Comparison of ENCODE assay signal across 17 cellular contexts in the genomic region with DNA sequence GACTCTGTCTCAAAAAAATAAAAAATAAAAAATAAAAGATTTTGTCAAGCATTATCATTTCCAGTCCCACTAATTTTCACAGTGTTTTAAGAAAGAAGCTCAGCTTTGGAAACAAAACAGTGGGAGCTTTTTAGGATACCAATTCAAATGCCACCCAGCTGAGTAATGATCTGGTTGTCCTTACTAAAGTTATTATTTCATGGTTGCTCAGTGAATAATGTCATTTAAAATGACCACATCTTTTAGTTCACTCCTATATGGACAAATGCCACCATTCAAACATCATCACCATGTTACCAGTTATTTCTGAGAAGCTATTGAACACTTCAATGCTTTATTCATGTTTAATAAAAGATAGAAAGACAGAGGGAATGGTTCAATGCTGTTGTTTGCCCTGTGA.
DNase-seq lines count a peak whose midpoint lies in the region; ATAC-seq and TF ChIP-seq lines count a peak whose summit lies in the region.
"Had no signal": no experiment of that assay in that cellular context is flagged by ENCODE, and none has a peak within 500 bp of the region (broad histone marks: within the 10 kb centered on the region; RNA-seq: fewer than 3 reads in every experiment).

No MANE protein-coding gene starts in this region.

- no peak overlapping the region for H3K9ac ChIP-seq in mesenchymal stem cell (ENCODE audit: low read length)
- H3K9ac ChIP-seq: BLaER1 treated with 17β-estradiol and CSF1 and Interleukin-3, amounts not matched to agents 10 nM and 100 nM had no signal

- H2BK5ac ChIP-seq in mesenchymal stem cell (ENCODE audit: low read depth, low read length, poor library complexity, severe bottlenecking), result no peak overlapping the region

- H3K18ac ChIP-seq in mesenchymal stem cell (ENCODE audit: low read depth in 1 of 2, low read length in 2 of 2), result no peak overlapping the region

- H4K8ac ChIP-seq in mesenchymal stem cell (ENCODE audit: low read length), result no peak overlapping the region

- no peak overlapping the region for H3K4me3 ChIP-seq in upper lobe of right lung
- H3K4me3 ChIP-seq in heart right ventricle, result no peak overlapping the region
- no peak overlapping the region for H3K4me3 ChIP-seq in mesenchymal stem cell (ENCODE audit: insufficient read depth in 1 of 2, low read depth in 1 of 2, low read length in 2 of 2)
- H3K4me3 ChIP-seq: A549; BLaER1 treated with 17β-estradiol and CSF1 and Interleukin-3, amounts not matched to agents 10 nM and 100 nM; K562 had no signal

- H3K4me2 ChIP-seq in mesenchymal stem cell (ENCODE audit: low read length, poor library complexity, severe bottlenecking), result no peak overlapping the region
- H3K4me2 ChIP-seq: A549; BLaER1 treated with 17β-estradiol and CSF1 and Interleukin-3, amounts not matched to agents 10 nM and 100 nM had no signal

- no peak overlapping the region for H4K91ac ChIP-seq in mesenchymal stem cell (ENCODE audit: low read length)

- H3K27me3 ChIP-seq in upper lobe of right lung, result no peaks in the 10 kb centered on the region
- no peaks in the 10 kb centered on the region for H3K27me3 ChIP-seq in heart right ventricle
- H3K27me3 ChIP-seq in mesenchymal stem cell (ENCODE audit: control insufficient read depth in 1 of 2, insufficient read depth in 1 of 2, low read length in 2 of 2), result no peaks in the 10 kb centered on the region
- H3K27me3 ChIP-seq: BLaER1 treated with 17β-estradiol and CSF1 and Interleukin-3, amounts not matched to agents 10 nM and 100 nM had no signal

- intact Hi-C loops in upper lobe of right lung (cut with DNase I), result no loop called here
- intact Hi-C loops in heart right ventricle (cut with DNase I), result no loop called here

- DNase-seq in EL (peak; percentile 2), LHCN-M2 (ENCODE audit: low read depth) (peak; percentile 12), amniotic stem cell (lab: John Stamatoyannopoulos, UW) (peak; percentile 1), stromal cell of bone marrow (ENCODE audit: low read depth) (peak; percentile 29), upper lobe of right lung (no peak), heart right ventricle (no peak), mesenchymal stem cell (no peak)
- DNase-seq: Calu3; CD4-positive, CD25-positive, alpha-beta regulatory T cell; DMS 273 treated with DMSO at 0.1 percent for 48 hours; HCEC 1CT; Kasumi-1 had no signal

- no peak for ATAC-seq in upper lobe of right lung
- no peak for ATAC-seq in heart right ventricle
- no peak for ATAC-seq in GM19328 (IDR thresholded peaks at IDR 0.05; ENCODE audit: unreplicated experiment)
- ATAC-seq: A549, K562 had no signal

- no peak for TF ChIP-seq CTCF in upper lobe of right lung (IDR thresholded peaks at IDR 0.05)
- TF ChIP-seq CTCF in heart right ventricle (IDR thresholded peaks at IDR 0.05), result no peak

- H3K23ac ChIP-seq in mesenchymal stem cell (ENCODE audit: low read length in 2 of 2), result no peak overlapping the region

- H3K4me1 ChIP-seq in upper lobe of right lung (no peaks in the 10 kb centered on the region), heart right ventricle (no peaks in the 10 kb centered on the region), mesenchymal stem cell (ENCODE audit: control insufficient read depth, insufficient read depth, low read depth, low read length) (no peaks in the 10 kb centered on the region)
- H3K4me1 ChIP-seq: A549; BLaER1 treated with 17β-estradiol and CSF1 and Interleukin-3, amounts not matched to agents 10 nM and 100 nM had no signal

- no peak overlapping the region for H2BK120ac ChIP-seq in mesenchymal stem cell (ENCODE audit: low read depth, low read length)

- no peak overlapping the region for H3K4ac ChIP-seq in mesenchymal stem cell (ENCODE audit: low read depth in 1 of 2, low read length in 2 of 2)

- H3K36me3 ChIP-seq in upper lobe of right lung, result no peaks in the 10 kb centered on the region
- no peaks in the 10 kb centered on the region for H3K36me3 ChIP-seq in heart right ventricle
- no peaks in the 10 kb centered on the region for H3K36me3 ChIP-seq in mesenchymal stem cell (ENCODE audit: control insufficient read depth in 1 of 2, insufficient read depth in 2 of 2, low read depth in 1 of 2, low read length in 2 of 2)
- H3K36me3 ChIP-seq: BLaER1 treated with 17β-estradiol and CSF1 and Interleukin-3, amounts not matched to agents 10 nM and 100 nM had no signal

- H2BK15ac ChIP-seq in mesenchymal stem cell (ENCODE audit: low read depth, poor library complexity, severe bottlenecking), result no peak overlapping the region

- H2BK12ac ChIP-seq in mesenchymal stem cell (ENCODE audit: low read length in 2 of 2), result no peak overlapping the region

- H2AFZ ChIP-seq in mesenchymal stem cell (ENCODE audit: low read depth, low read length), result no peak overlapping the region

- no peaks in the 10 kb centered on the region for H3K79me1 ChIP-seq in mesenchymal stem cell (replicated peaks; ENCODE audit: low read length, poor library complexity, severe bottlenecking)

- no peak overlapping the region for H3K27ac ChIP-seq in upper lobe of right lung
- no peak overlapping the region for H3K27ac ChIP-seq in heart right ventricle
- no peak overlapping the region for H3K27ac ChIP-seq in mesenchymal stem cell (ENCODE audit: low read length, poor library complexity, severe bottlenecking)
- H3K27ac ChIP-seq: A549; BLaER1 treated with 17β-estradiol and CSF1 and Interleukin-3, amounts not matched to agents 10 nM and 100 nM; HL-60 had no signal

- H2AK5ac ChIP-seq in mesenchymal stem cell (ENCODE audit: low read length, severe bottlenecking), result no peak overlapping the region

- H3K14ac ChIP-seq in mesenchymal stem cell (ENCODE audit: low read length in 2 of 2), result no peak overlapping the region

- H3K9me3 ChIP-seq in upper lobe of right lung, result no peaks in the 10 kb centered on the region
- peaks cover 0 to 4% (median 0%) of the 10 kb centered on the region in 11 donors for H3K9me3 ChIP-seq in heart right ventricle
- H3K9me3 ChIP-seq in mesenchymal stem cell (ENCODE audit: control insufficient read depth, low read length), result no peaks in the 10 kb centered on the region
- H3K9me3 ChIP-seq: A549; BLaER1 treated with 17β-estradiol and CSF1 and Interleukin-3, amounts not matched to agents 10 nM and 100 nM had no signal

Comparison
In these comparisons a context has a peak if more than half of its experiments do, and no peak if none do; other contexts are left out.
1. DNase-seq: peak in EL (single experiment), LHCN-M2 (single experiment), amniotic stem cell (single experiment) and stromal cell of bone marrow (single experiment); none in upper lobe of right lung (single experiment), heart right ventricle (0 of 2) and mesenchymal stem cell (single experiment).